ENCODE assay signal across 20 cellular contexts in genomic region chrX:135432453-135432852, GRCh38.
"Had no signal": no experiment of that assay in that cellular context is flagged by ENCODE, and none has a peak within 500 bp of the region (broad histone marks: within the 10 kb centered on the region; RNA-seq: fewer than 3 reads in every experiment).

No MANE protein-coding gene starts in this region.

- H3K36me3 ChIP-seq: colonic mucosa, right lobe of liver, tibial nerve had no signal

- ATAC-seq: psoas muscle; right lobe of liver; stimulated activated memory B cell treated with anti-CD40 and anti-IgM and Interleukin-4, amounts not matched to agents 10 μg/mL and 1 μg/mL and 100 μg/mL, for 72 hours had no signal

- H3K27me3 ChIP-seq: colonic mucosa, hepatocyte, right lobe of liver, testis, tibial nerve had no signal

- H3K79me2 ChIP-seq: hepatocyte, parathyroid adenoma had no signal

- H3K27ac Mint-ChIP-seq: endodermal cell; naive B cell; nephron progenitor cell; stimulated activated memory B cell treated with anti-CD40 and anti-IgM and Interleukin-4, amounts not matched to agents 10 μg/mL and 1 μg/mL and 100 μg/mL, for 72 hours had no signal

- H3K27ac ChIP-seq: colonic mucosa, hepatocyte, parathyroid adenoma, psoas muscle, right lobe of liver, testis, tibial nerve had no signal

- H2AFZ ChIP-seq: hepatocyte, parathyroid adenoma had no signal

- H3K9ac ChIP-seq: parathyroid adenoma had no signal

- H3K4me1 ChIP-seq: colonic mucosa, parathyroid adenoma, psoas muscle, right lobe of liver, testis, tibial nerve had no signal

- H3K9me3 ChIP-seq: colonic mucosa, psoas muscle, right lobe of liver, testis, tibial nerve had no signal

- DNase-seq: colonic mucosa; effector CD4-positive, alpha-beta T cell; endodermal cell; erythroblast; foreskin melanocyte; kidney glomerular epithelial cell; mesendoderm; naive B cell; nephron progenitor cell; psoas muscle; retina; right lobe of liver; stimulated activated CD4-positive, alpha-beta T cell treated with anti-CD3 and anti-CD28 coated beads, Interleukin-4, amount 100 ng/mL, for 24 hours; stimulated activated naive CD8-positive, alpha-beta T cell treated with anti-CD3 and anti-CD28 coated beads, Interleukin-15, amount 100 ng/mL, for 72 hours; testis had no signal

- H3K4me3 ChIP-seq: colonic mucosa, hepatocyte, psoas muscle, right lobe of liver, testis, tibial nerve had no signal

- H3K4me3 Mint-ChIP-seq: endodermal cell; naive B cell; nephron progenitor cell; stimulated activated memory B cell treated with anti-CD40 and anti-IgM and Interleukin-4, amounts not matched to agents 10 μg/mL and 1 μg/mL and 100 μg/mL, for 72 hours; stimulated activated naive CD8-positive, alpha-beta T cell treated with anti-CD3 and anti-CD28 coated beads, Interleukin-15, amount 100 ng/mL, for 72 hours had no signal

- H3K4me2 ChIP-seq: hepatocyte had no signal

- H3K36me3 Mint-ChIP-seq: stimulated activated memory B cell treated with anti-CD40 and anti-IgM and Interleukin-4, amounts not matched to agents 10 μg/mL and 1 μg/mL and 100 μg/mL, for 72 hours had no signal

- H3K4me1 Mint-ChIP-seq: naive B cell; nephron progenitor cell; stimulated activated memory B cell treated with anti-CD40 and anti-IgM and Interleukin-4, amounts not matched to agents 10 μg/mL and 1 μg/mL and 100 μg/mL, for 72 hours had no signal

- FAIRE-seq: endothelial cell of umbilical vein had no signal
